In the genomic region with DNA sequence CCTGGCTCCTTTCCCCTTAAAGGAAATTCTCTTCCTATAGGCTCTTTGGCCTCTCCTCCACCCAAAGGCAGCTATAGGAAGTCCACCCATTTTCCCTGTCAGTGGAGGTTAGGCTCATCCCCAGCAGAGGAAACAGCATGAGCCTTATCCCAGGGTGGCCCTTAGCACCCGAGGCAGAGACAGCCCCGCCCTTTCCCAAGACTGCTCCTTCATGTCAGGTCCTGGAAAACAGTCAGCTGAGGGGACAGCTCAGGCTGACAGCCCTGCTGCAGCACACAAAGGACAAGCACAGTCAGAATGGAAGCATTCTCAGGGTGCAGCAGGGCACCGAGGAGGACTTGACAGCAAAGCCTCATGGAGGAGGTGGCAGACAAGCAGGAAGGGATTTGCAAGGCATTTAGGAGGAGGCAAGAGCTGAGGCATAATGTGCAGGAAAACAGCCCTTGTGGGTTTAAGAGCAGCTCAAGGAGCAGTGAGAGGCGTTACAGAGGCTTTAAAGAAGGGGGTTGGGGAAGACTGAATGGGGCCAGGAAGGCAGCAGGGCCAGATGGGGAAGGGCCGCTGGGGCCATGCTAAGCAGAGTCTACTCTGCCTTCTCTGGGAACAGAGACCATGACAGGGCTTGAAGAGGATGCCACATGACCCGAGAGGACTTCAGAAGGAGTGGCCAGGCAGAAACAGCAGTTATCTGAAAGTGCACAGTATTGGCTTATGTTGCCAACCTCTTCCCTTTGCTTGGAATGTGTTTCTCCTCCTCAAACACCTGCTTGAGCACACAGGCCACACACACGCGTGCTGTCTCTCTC, we compare ENCODE assay signal across 1 cellular context.
TF ChIP-seq lines count a peak whose summit lies in the region.

No MANE protein-coding gene starts in this region.

TF ChIP-seq in IMR-90, 13 proteins besides CTCF, POLR2A, EP300 and RAD21:
- TF ChIP-seq RFX5 (IDR thresholded peaks at IDR 0.05; ENCODE audit: low read depth, low read length) (no peak), MXI1 (IDR thresholded peaks at IDR 0.05; ENCODE audit: borderline replicate concordance, low read depth, low read length) (no peak), SMC3 (IDR thresholded peaks at IDR 0.05; ENCODE audit: low read depth, low read length) (no peak), RCOR1 (IDR thresholded peaks at IDR 0.05; ENCODE audit: insufficient replicate concordance, low read length) (no peak), CEBPB (IDR thresholded peaks at IDR 0.05; ENCODE audit: low read depth, low read length) (no peak), CHD1 (IDR thresholded peaks at IDR 0.05; ENCODE audit: low read depth, low read length) (no peak), MAFK (IDR thresholded peaks at IDR 0.05; ENCODE audit: low read depth, low read length) (no peak), NFE2L2 (IDR thresholded peaks at IDR 0.05; ENCODE audit: low read depth, low read length) (no peak), FOS (IDR thresholded peaks at IDR 0.05; ENCODE audit: low read depth, low read length) (no peak)
- TF ChIP-seq, protein P1, sequence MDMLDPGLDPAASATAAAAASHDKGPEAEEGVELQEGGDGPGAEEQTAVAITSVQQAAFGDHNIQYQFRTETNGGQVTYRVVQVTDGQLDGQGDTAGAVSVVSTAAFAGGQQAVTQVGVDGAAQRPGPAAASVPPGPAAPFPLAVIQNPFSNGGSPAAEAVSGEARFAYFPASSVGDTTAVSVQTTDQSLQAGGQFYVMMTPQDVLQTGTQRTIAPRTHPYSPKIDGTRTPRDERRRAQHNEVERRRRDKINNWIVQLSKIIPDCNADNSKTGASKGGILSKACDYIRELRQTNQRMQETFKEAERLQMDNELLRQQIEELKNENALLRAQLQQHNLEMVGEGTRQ (IDR thresholded peaks at IDR 0.05; ENCODE audit: low read depth, low read length) = no peak
- TF ChIP-seq, protein P2, sequence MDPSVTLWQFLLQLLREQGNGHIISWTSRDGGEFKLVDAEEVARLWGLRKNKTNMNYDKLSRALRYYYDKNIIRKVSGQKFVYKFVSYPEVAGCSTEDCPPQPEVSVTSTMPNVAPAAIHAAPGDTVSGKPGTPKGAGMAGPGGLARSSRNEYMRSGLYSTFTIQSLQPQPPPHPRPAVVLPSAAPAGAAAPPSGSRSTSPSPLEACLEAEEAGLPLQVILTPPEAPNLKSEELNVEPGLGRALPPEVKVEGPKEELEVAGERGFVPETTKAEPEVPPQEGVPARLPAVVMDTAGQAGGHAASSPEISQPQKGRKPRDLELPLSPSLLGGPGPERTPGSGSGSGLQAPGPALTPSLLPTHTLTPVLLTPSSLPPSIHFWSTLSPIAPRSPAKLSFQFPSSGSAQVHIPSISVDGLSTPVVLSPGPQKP (IDR thresholded peaks at IDR 0.05; ENCODE audit: borderline replicate concordance, low read depth, low read length) = no peak
